In genomic region chr17:78129385-78130079, GRCh38 we compare ENCODE assay signal across 1 cellular context.
TF ChIP-seq lines count a peak whose summit lies in the region.

No MANE protein-coding gene starts in this region.

TF ChIP-seq in HepG2, 621 proteins besides CTCF, POLR2A, EP300 and RAD21 (continues in another document):
- TF ChIP-seq PHF20 (CRISPR knock-in tag; IDR thresholded peaks at IDR 0.05), result no peak
- TF ChIP-seq GRHL1 (CRISPR knock-in tag; conservative IDR thresholded peaks at IDR 0.05), result no peak
- TF ChIP-seq SNAPC5 (CRISPR knock-in tag; IDR thresholded peaks at IDR 0.05; ENCODE audit: borderline replicate concordance), result no peak
- TF ChIP-seq PAXIP1 (CRISPR knock-in tag; conservative IDR thresholded peaks at IDR 0.05), result no peak
- TF ChIP-seq ZFP36L1 (CRISPR knock-in tag; IDR thresholded peaks at IDR 0.05), result no peak
- no peak for TF ChIP-seq ZNF784 (CRISPR knock-in tag; IDR thresholded peaks at IDR 0.05; ENCODE audit: borderline replicate concordance)
- TF ChIP-seq ZNF7 (CRISPR knock-in tag; IDR thresholded peaks at IDR 0.05), result no peak
- TF ChIP-seq KMT2A (CRISPR knock-in tag; IDR thresholded peaks at IDR 0.05), result no peak
- no peak for TF ChIP-seq MTF1 (CRISPR knock-in tag; IDR thresholded peaks at IDR 0.05)
- no peak for TF ChIP-seq RARA (CRISPR knock-in tag; IDR thresholded peaks at IDR 0.05)
- no peak; the same call in 1 of the 2 replicates for TF ChIP-seq ZNF589 (CRISPR knock-in tag; conservative IDR thresholded peaks at IDR 0.05)
- no peak for TF ChIP-seq EEA1 (CRISPR knock-in tag; IDR thresholded peaks at IDR 0.05; ENCODE audit: borderline replicate concordance)
- no peak for TF ChIP-seq ZNF577 (CRISPR knock-in tag; IDR thresholded peaks at IDR 0.05; ENCODE audit: borderline replicate concordance, low read depth)
- no peak for TF ChIP-seq SIN3A (IDR thresholded peaks at IDR 0.05; ENCODE audit: borderline replicate concordance, low read depth, low read length)
- no peak for TF ChIP-seq JUN (CRISPR knock-in tag; IDR thresholded peaks at IDR 0.05)
- TF ChIP-seq YY1 (IDR thresholded peaks at IDR 0.05; ENCODE audit: insufficient read depth, insufficient replicate concordance, low read depth, low read length), result no peak
- no peak for TF ChIP-seq RXRA (CRISPR knock-in tag; IDR thresholded peaks at IDR 0.05)
- TF ChIP-seq RELA (CRISPR knock-in tag; IDR thresholded peaks at IDR 0.05), result no peak
- peak; percentile 90; the same call in 1 of the 2 replicates for TF ChIP-seq RCOR2 (CRISPR knock-in tag; IDR thresholded peaks at IDR 0.05)
- no peak for TF ChIP-seq ZNF496 (CRISPR knock-in tag; IDR thresholded peaks at IDR 0.05; ENCODE audit: insufficient replicate concordance)
- TF ChIP-seq FOXM1 (CRISPR knock-in tag; IDR thresholded peaks at IDR 0.05), result no peak
- TF ChIP-seq THYN1 (CRISPR knock-in tag; IDR thresholded peaks at IDR 0.05; ENCODE audit: borderline replicate concordance, low read depth), result no peak
- no peak for TF ChIP-seq RFX1 (IDR thresholded peaks at IDR 0.05)
- no peak for TF ChIP-seq SIX1 (CRISPR knock-in tag; IDR thresholded peaks at IDR 0.05; ENCODE audit: borderline replicate concordance)
- no peak for TF ChIP-seq DNMT3B (CRISPR knock-in tag; conservative IDR thresholded peaks at IDR 0.05)
- no peak for TF ChIP-seq ZNF839 (CRISPR knock-in tag; IDR thresholded peaks at IDR 0.05; ENCODE audit: borderline replicate concordance)
- TF ChIP-seq NFAT5 (CRISPR knock-in tag; IDR thresholded peaks at IDR 0.05), result no peak
- TF ChIP-seq ATF6 (CRISPR knock-in tag; conservative IDR thresholded peaks at IDR 0.05), result no peak
- TF ChIP-seq ZNF142 (CRISPR knock-in tag; IDR thresholded peaks at IDR 0.05), result no peak
- no peak for TF ChIP-seq ZNF296 (CRISPR knock-in tag; conservative IDR thresholded peaks at IDR 0.05)
- TF ChIP-seq ZNF83 (CRISPR knock-in tag; IDR thresholded peaks at IDR 0.05; ENCODE audit: borderline replicate concordance), result peak; percentile 32; the same call in 1 of the 2 replicates
- TF ChIP-seq ZNF18 (CRISPR knock-in tag; IDR thresholded peaks at IDR 0.05; ENCODE audit: insufficient replicate concordance), result no peak
- no peak for TF ChIP-seq POGZ (CRISPR knock-in tag; IDR thresholded peaks at IDR 0.05)
- TF ChIP-seq TAF15 (IDR thresholded peaks at IDR 0.05; ENCODE audit: low read depth, low read length, poor library complexity, severe bottlenecking), result no peak
- 0 out of 2 replicates have a peak, but pooled peaks have one; percentile 96 for TF ChIP-seq KDM1A (CRISPR knock-in tag; IDR thresholded peaks at IDR 0.05)
- no peak for TF ChIP-seq ZNF225 (CRISPR knock-in tag; IDR thresholded peaks at IDR 0.05)
- TF ChIP-seq HOXA3 (CRISPR knock-in tag; IDR thresholded peaks at IDR 0.05), result no peak
- 0 out of 2 replicates have a peak, but pooled peaks have one; percentile 1 for TF ChIP-seq TBX2 (CRISPR knock-in tag; IDR thresholded peaks at IDR 0.05; ENCODE audit: borderline replicate concordance)
- TF ChIP-seq DPF2 (CRISPR knock-in tag; IDR thresholded peaks at IDR 0.05; ENCODE audit: borderline replicate concordance, low read depth), result 0 out of 2 replicates have a peak, but pooled peaks have one; percentile 21
- TF ChIP-seq STAG1 (CRISPR knock-in tag; IDR thresholded peaks at IDR 0.05), result no peak
- TF ChIP-seq ARHGAP35 (CRISPR knock-in tag; IDR thresholded peaks at IDR 0.05; ENCODE audit: borderline replicate concordance), result 0 out of 2 replicates have a peak, but pooled peaks have one; percentile 35
- 0 out of 2 replicates have a peak, but pooled peaks have one; percentile 14 for TF ChIP-seq NCOR1 (IDR thresholded peaks at IDR 0.05; ENCODE audit: borderline replicate concordance, low read length)
- no peak for TF ChIP-seq ZSCAN25 (CRISPR knock-in tag; IDR thresholded peaks at IDR 0.05)
- no peak for TF ChIP-seq REPIN1 (CRISPR knock-in tag; IDR thresholded peaks at IDR 0.05; ENCODE audit: borderline replicate concordance, low read depth)
